1 cellular context compared by ENCODE assay signal in genomic region chr2:66070717-66071602, GRCh38.
TF ChIP-seq lines count a peak whose summit lies in the region.

No MANE protein-coding gene starts in this region.

TF ChIP-seq in HEK293, 187 proteins besides CTCF, POLR2A, EP300 and RAD21 (continued from another document and continues in another):
- peak; percentile 39; the same call in 1 of the 2 replicates for TF ChIP-seq PRDM4 (tag by site-specific recombination; IDR thresholded peaks at IDR 0.05)
- peak; percentile 26; the same call in 1 of the 2 replicates for TF ChIP-seq ZNF10 (tag by site-specific recombination; IDR thresholded peaks at IDR 0.05)
- TF ChIP-seq ZNF132 (tag by site-specific recombination; IDR thresholded peaks at IDR 0.05; ENCODE audit: borderline replicate concordance): no peak
- TF ChIP-seq ZNF692 (tag by site-specific recombination; IDR thresholded peaks at IDR 0.05): no peak
- TF ChIP-seq ZNF140 (tag by site-specific recombination; IDR thresholded peaks at IDR 0.05): no peak
- no peak for TF ChIP-seq ZNF433 (tag by site-specific recombination; IDR thresholded peaks at IDR 0.05; ENCODE audit: low read depth)
- no peak for TF ChIP-seq ZSCAN23 (tag by site-specific recombination; IDR thresholded peaks at IDR 0.05)
- TF ChIP-seq ZNF19 (tag by site-specific recombination; IDR thresholded peaks at IDR 0.05; ENCODE audit: low read depth): no peak
- no peak for TF ChIP-seq ZNF544 (tag by site-specific recombination; IDR thresholded peaks at IDR 0.05)
- peak; percentile 48 for TF ChIP-seq ZBTB44 (tag by site-specific recombination; IDR thresholded peaks at IDR 0.05)
- no peak for TF ChIP-seq HOXA7 (CRISPR knock-in tag; IDR thresholded peaks at IDR 0.05; ENCODE audit: borderline replicate concordance)
- TF ChIP-seq ZNF148 (tag by site-specific recombination; IDR thresholded peaks at IDR 0.05; ENCODE audit: borderline replicate concordance): no peak
- no peak for TF ChIP-seq ZNF529 (tag by site-specific recombination; IDR thresholded peaks at IDR 0.05; ENCODE audit: insufficient replicate concordance)
- no peak for TF ChIP-seq ZFP41 (tag by site-specific recombination; IDR thresholded peaks at IDR 0.05; ENCODE audit: borderline replicate concordance)
- TF ChIP-seq ZNF37A (tag by site-specific recombination; IDR thresholded peaks at IDR 0.05): no peak
- TF ChIP-seq KLF7 (tag by site-specific recombination; IDR thresholded peaks at IDR 0.05; ENCODE audit: borderline replicate concordance): no peak
- TF ChIP-seq ZNF24 (tag by site-specific recombination; IDR thresholded peaks at IDR 0.05): no peak
- TF ChIP-seq PRDM6 (tag by site-specific recombination; IDR thresholded peaks at IDR 0.05): peak; percentile 97
- TF ChIP-seq ZNF670 (tag by site-specific recombination; IDR thresholded peaks at IDR 0.05; ENCODE audit: low read depth): no peak
- TF ChIP-seq ZSCAN16 (tag by site-specific recombination; IDR thresholded peaks at IDR 0.05): no peak
- TF ChIP-seq ZBTB26 (tag by site-specific recombination; optimal IDR thresholded peaks at IDR 0.05): no peak
- TF ChIP-seq ZNF558 (tag by site-specific recombination; IDR thresholded peaks at IDR 0.05): 0 out of 2 replicates have a peak, but pooled peaks have one; percentile 10
- no peak for TF ChIP-seq ZSCAN30 (tag by site-specific recombination; IDR thresholded peaks at IDR 0.05)
- TF ChIP-seq PATZ1 (tag by site-specific recombination; IDR thresholded peaks at IDR 0.05): peak; percentile 49; the same call in 1 of the 2 replicates
- no peak for TF ChIP-seq ZFP69B (tag by site-specific recombination; IDR thresholded peaks at IDR 0.05)
- peak; percentile 55 for TF ChIP-seq ZNF366 (tag by site-specific recombination; conservative IDR thresholded peaks at IDR 0.05)
- no peak for TF ChIP-seq REST (tag by site-specific recombination; IDR thresholded peaks at IDR 0.05)
- TF ChIP-seq ZNF16 (tag by site-specific recombination; IDR thresholded peaks at IDR 0.05; ENCODE audit: low read depth): no peak
- no peak for TF ChIP-seq ZNF157 (tag by site-specific recombination; IDR thresholded peaks at IDR 0.05)
- TF ChIP-seq BCL11A (tag by site-specific recombination; IDR thresholded peaks at IDR 0.05; ENCODE audit: low read depth): peak; percentile 56; the same call in 1 of the 2 replicates
- no peak for TF ChIP-seq ZNF26 (tag by site-specific recombination; IDR thresholded peaks at IDR 0.05)
- TF ChIP-seq SALL2 (tag by site-specific recombination; IDR thresholded peaks at IDR 0.05; ENCODE audit: borderline replicate concordance): no peak
- TF ChIP-seq ATF2 (tag by site-specific recombination; IDR thresholded peaks at IDR 0.05; ENCODE audit: low read depth): peak; percentile 50; the same call in 1 of the 2 replicates
- TF ChIP-seq ZNF223 (tag by site-specific recombination; IDR thresholded peaks at IDR 0.05): no peak
- TF ChIP-seq ZNF580 (tag by site-specific recombination; IDR thresholded peaks at IDR 0.05): no peak
